Comparison of ENCODE assay signal across 18 cellular contexts in genomic region chr22:48779661-48780596, GRCh38.
"Had no signal": no experiment of that assay in that cellular context is flagged by ENCODE, and none has a peak within 500 bp of the region (broad histone marks: within the 10 kb centered on the region; RNA-seq: fewer than 3 reads in every experiment).

No MANE protein-coding gene starts in this region.

- H3K4me3 ChIP-seq: tibial artery had no signal

- FAIRE-seq: kidney had no signal

- H3K36me3 ChIP-seq: tibial artery had no signal

- H3K27me3 ChIP-seq: foreskin keratinocyte had no signal

- ATAC-seq: activated naive CD8-positive, alpha-beta T cell treated with anti-CD3 and anti-CD28 coated beads, Interleukin-2, amount 50 U/mL, for 24 hours; activated T-cell treated with anti-CD3 and anti-CD28 coated beads, Interleukin-2, amount 50 U/mL, for 4 hours; foreskin keratinocyte; stimulated activated effector memory CD8-positive, alpha-beta T cell treated with anti-CD3 and anti-CD28 coated beads, Interleukin-12 subunit alpha, Interleukin-12 subunit beta, amount 100 ng/mL, for 72 hours; stimulated activated naive CD8-positive, alpha-beta T cell treated with anti-CD3 and anti-CD28 coated beads, Interleukin-15, amount 100 ng/mL, for 72 hours had no signal

- DNase-seq: activated B cell treated with CpG ODN at 0.5 μM for 24 hours; activated CD4-positive, alpha-beta T cell treated with anti-CD3 and anti-CD28 coated beads for 4 hours; activated CD8-positive, alpha-beta memory T cell treated with anti-CD3 and anti-CD28 coated beads, Interleukin-2, amount 50 U/mL, for 48 hours; activated naive CD4-positive, alpha-beta T cell treated with anti-CD3 and anti-CD28 coated beads, Interleukin-2, amount 50 U/mL, for 16 hours; activated naive CD8-positive, alpha-beta T cell treated with anti-CD3 and anti-CD28 coated beads, Interleukin-2, amount 50 U/mL, for 24 hours; activated T-cell treated with anti-CD3 and anti-CD28 coated beads, Interleukin-2, amount 50 U/mL, for 4 hours; effector CD4-positive, alpha-beta T cell; erythroblast; kidney; midbrain; nucleus accumbens; retina; stimulated activated CD4-positive, alpha-beta T cell treated with anti-CD3 and anti-CD28 coated beads, Interleukin-2, amount 100 ng/mL, for 24 hours; stimulated activated naive CD8-positive, alpha-beta T cell treated with anti-CD3 and anti-CD28 coated beads, Interleukin-15, amount 100 ng/mL, for 72 hours; T1000 had no signal

- H3K27ac ChIP-seq: foreskin keratinocyte, tibial artery had no signal

- H3K4me1 ChIP-seq: foreskin keratinocyte, tibial artery had no signal
